9 cellular contexts compared by ENCODE assay signal in genomic region chr9:130765135-130766030, GRCh38.
A peak's percentile ranks its signal among the peaks of the same experiment; 100 is the strongest.
DNase-seq lines count a peak whose midpoint lies in the region; ATAC-seq and TF ChIP-seq lines count a peak whose summit lies in the region.
"Had no signal": no experiment of that assay in that cellular context is flagged by ENCODE, and none has a peak within 500 bp of the region (broad histone marks: within the 10 kb centered on the region; RNA-seq: fewer than 3 reads in every experiment).

No MANE protein-coding gene starts in this region.

- no peaks in the 10 kb centered on the region for H3K9me3 ChIP-seq in prostate gland

- H3K27ac ChIP-seq in prostate gland: no peak overlapping the region

- H3K4me3 ChIP-seq in prostate gland: no peak overlapping the region

- CTCF ChIA-PET in activated CD4-positive, alpha-beta T cell treated with anti-CD3 and anti-CD28 coated beads for 36 hours (lab: Charles Lee): interaction anchor here (0.5 to 1.8 kb wide), 3 partner anchors 16 to 99 kb away, joined by 3 to 5 read pairs (median 5); no protein-coding TSS in a partner anchor

- no peaks in the 10 kb centered on the region for H3K36me3 ChIP-seq in prostate gland

- no peaks in the 10 kb centered on the region for H3K9me3 Mint-ChIP-seq in activated CD4-positive, alpha-beta T cell treated with anti-CD3 and anti-CD28 coated beads for 36 hours (ENCODE audit: low read depth)
- no peaks in the 10 kb centered on the region for H3K9me3 Mint-ChIP-seq in chondrocyte (ENCODE audit: low read depth)

- peak; percentile 63 for ATAC-seq in activated CD4-positive, alpha-beta T cell treated with anti-CD3 and anti-CD28 coated beads for 36 hours
- peak; percentile 69 for ATAC-seq in HG02798 (IDR thresholded peaks at IDR 0.05; ENCODE audit: poor library complexity, unreplicated experiment)

- no peaks in the 10 kb centered on the region for H3K27me3 ChIP-seq in prostate gland (replicated peaks; ENCODE audit: insufficient read depth)

- peak; percentile 38 for DNase-seq in activated CD4-positive, alpha-beta T cell treated with anti-CD3 and anti-CD28 coated beads for 36 hours
- DNase-seq in activated CD4-positive, alpha-beta T cell treated with anti-CD3 and anti-CD28 coated beads, Interleukin-2, amount 50 U/mL, for 4 hours: no peak
- no peak for DNase-seq in chondrocyte (ENCODE audit: low spot score)
- DNase-seq in stimulated activated CD8-positive, alpha-beta memory T cell treated with anti-CD3 and anti-CD28 coated beads, Interleukin-15, amount 100 ng/mL, for 48 hours (ENCODE audit: low read depth in 2 of 2): peak; percentile 25 to 30
- no peak for DNase-seq in RKO (ENCODE audit: low spot score)
- no peak for DNase-seq in HPDE6-E6E7 (ENCODE audit: extremely low spot score)
- no peak for DNase-seq in prostate gland (ENCODE audit: low spot score)
- DNase-seq: NCI-H2171 had no signal

- no peaks in the 10 kb centered on the region for H3K27me3 Mint-ChIP-seq in activated CD4-positive, alpha-beta T cell treated with anti-CD3 and anti-CD28 coated beads for 36 hours
- no peaks in the 10 kb centered on the region for H3K27me3 Mint-ChIP-seq in chondrocyte (ENCODE audit: low read depth)

- POLR2A ChIA-PET in activated CD4-positive, alpha-beta T cell treated with anti-CD3 and anti-CD28 coated beads for 36 hours (lab: Charles Lee): no interaction called here

- intact Hi-C loops in activated CD4-positive, alpha-beta T cell treated with anti-CD3 and anti-CD28 coated beads for 36 hours (cut with DNase I, micrococcal nuclease): loop anchor here in 1 of 2 experiments (5.0 kb wide), 1 partner anchor 53 kb away; no protein-coding TSS in a partner anchor
- intact Hi-C loops in prostate gland (cut with DNase I): loop anchor here (5.0 kb wide), 2 partner anchors 63 to 177 kb away; no protein-coding TSS in a partner anchor

- 79% methylated on average over 8 of the region's 8 CpGs for WGBS in prostate gland

- H3K4me1 Mint-ChIP-seq in activated CD4-positive, alpha-beta T cell treated with anti-CD3 and anti-CD28 coated beads for 36 hours: peaks cover 40% of the 10 kb centered on the region
- peaks cover 51% of the 10 kb centered on the region for H3K4me1 Mint-ChIP-seq in chondrocyte (ENCODE audit: low read depth)

- no peak for TF ChIP-seq CTCF in chondrocyte (IDR thresholded peaks at IDR 0.05)
- TF ChIP-seq CTCF in prostate gland (IDR thresholded peaks at IDR 0.05): no peak

- no peak overlapping the region for H3K4me3 Mint-ChIP-seq in activated CD4-positive, alpha-beta T cell treated with anti-CD3 and anti-CD28 coated beads for 36 hours
- H3K4me3 Mint-ChIP-seq in chondrocyte (ENCODE audit: unreplicated experiment): no peak overlapping the region

- peak overlapping the region; percentile 20 for H3K27ac Mint-ChIP-seq in activated CD4-positive, alpha-beta T cell treated with anti-CD3 and anti-CD28 coated beads for 36 hours
- peak overlapping the region; percentile 52 for H3K27ac Mint-ChIP-seq in chondrocyte (ENCODE audit: unreplicated experiment)

- no peak for TF ChIP-seq POLR2A in prostate gland (IDR thresholded peaks at IDR 0.05)

- H3K36me3 Mint-ChIP-seq in activated CD4-positive, alpha-beta T cell treated with anti-CD3 and anti-CD28 coated beads for 36 hours (ENCODE audit: low read depth): no peaks in the 10 kb centered on the region
- H3K36me3 Mint-ChIP-seq in chondrocyte (ENCODE audit: low read depth): no peaks in the 10 kb centered on the region

- no peaks in the 10 kb centered on the region for H3K4me1 ChIP-seq in prostate gland (replicated peaks)

Comparison
In these comparisons a context has a peak if more than half of its experiments do, and no peak if none do; other contexts are left out.
1. DNase-seq: peak in activated CD4-positive, alpha-beta T cell treated with anti-CD3 and anti-CD28 coated beads for 36 hours (single experiment) and stimulated activated CD8-positive, alpha-beta memory T cell treated with anti-CD3 and anti-CD28 coated beads, Interleukin-15, amount 100 ng/mL, for 48 hours (2 of 2); none in activated CD4-positive, alpha-beta T cell treated with anti-CD3 and anti-CD28 coated beads, Interleukin-2, amount 50 U/mL, for 4 hours (0 of 2), chondrocyte (single experiment), RKO (single experiment), HPDE6-E6E7 (single experiment) and prostate gland (single experiment).